Comparison of ENCODE assay signal across 1 cellular context in genomic region chr17:75783803-75784472, GRCh38.
A peak's percentile ranks its signal among the peaks of the same experiment; 100 is the strongest.
TF ChIP-seq lines count a peak whose summit lies in the region.

No MANE protein-coding gene starts in this region.

TF ChIP-seq in HepG2, 621 proteins besides CTCF, POLR2A, EP300 and RAD21 (continued from another document and continues in another):
- TF ChIP-seq, protein P1, sequence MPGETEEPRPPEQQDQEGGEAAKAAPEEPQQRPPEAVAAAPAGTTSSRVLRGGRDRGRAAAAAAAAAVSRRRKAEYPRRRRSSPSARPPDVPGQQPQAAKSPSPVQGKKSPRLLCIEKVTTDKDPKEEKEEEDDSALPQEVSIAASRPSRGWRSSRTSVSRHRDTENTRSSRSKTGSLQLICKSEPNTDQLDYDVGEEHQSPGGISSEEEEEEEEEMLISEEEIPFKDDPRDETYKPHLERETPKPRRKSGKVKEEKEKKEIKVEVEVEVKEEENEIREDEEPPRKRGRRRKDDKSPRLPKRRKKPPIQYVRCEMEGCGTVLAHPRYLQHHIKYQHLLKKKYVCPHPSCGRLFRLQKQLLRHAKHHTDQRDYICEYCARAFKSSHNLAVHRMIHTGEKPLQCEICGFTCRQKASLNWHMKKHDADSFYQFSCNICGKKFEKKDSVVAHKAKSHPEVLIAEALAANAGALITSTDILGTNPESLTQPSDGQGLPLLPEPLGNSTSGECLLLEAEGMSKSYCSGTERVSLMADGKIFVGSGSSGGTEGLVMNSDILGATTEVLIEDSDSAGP (CRISPR knock-in tag; IDR thresholded peaks at IDR 0.05; ENCODE audit: borderline replicate concordance), result no peak
- TF ChIP-seq NPAS2 (CRISPR knock-in tag; IDR thresholded peaks at IDR 0.05; ENCODE audit: borderline replicate concordance) (no peak), KLF16 (CRISPR knock-in tag; IDR thresholded peaks at IDR 0.05) (0 out of 4 replicates have a peak, but pooled peaks of 1 of the 2 experiments have one; percentile 13), MAX (IDR thresholded peaks at IDR 0.05) (peak; percentile 59), HOXA3 (CRISPR knock-in tag; IDR thresholded peaks at IDR 0.05) (no peak), CENPX (CRISPR knock-in tag; IDR thresholded peaks at IDR 0.05) (no peak), SMARCE1 (IDR thresholded peaks at IDR 0.05; ENCODE audit: borderline replicate concordance) (no peak), ZNF20 (CRISPR knock-in tag; IDR thresholded peaks at IDR 0.05) (0 out of 2 replicates have a peak, but pooled peaks have one; percentile 61), MATR3 (CRISPR knock-in tag; IDR thresholded peaks at IDR 0.05) (no peak), ZNF577 (CRISPR knock-in tag; IDR thresholded peaks at IDR 0.05; ENCODE audit: borderline replicate concordance, low read depth) (no peak), ZNF530 (CRISPR knock-in tag; IDR thresholded peaks at IDR 0.05; ENCODE audit: low read depth) (no peak), RAD51 (IDR thresholded peaks at IDR 0.05; ENCODE audit: borderline replicate concordance) (no peak), ZNF766 (CRISPR knock-in tag; IDR thresholded peaks at IDR 0.05; ENCODE audit: borderline replicate concordance) (peak; percentile 40; the same call in 1 of the 2 replicates), AHDC1 (CRISPR knock-in tag; IDR thresholded peaks at IDR 0.05; ENCODE audit: borderline replicate concordance) (no peak), XBP1 (CRISPR knock-in tag; IDR thresholded peaks at IDR 0.05) (no peak), ZSCAN9 (CRISPR knock-in tag; IDR thresholded peaks at IDR 0.05; ENCODE audit: borderline replicate concordance) (no peak), HNRNPL (IDR thresholded peaks at IDR 0.05; ENCODE audit: low read depth, low read length) (no peak), MLLT10 (CRISPR knock-in tag; IDR thresholded peaks at IDR 0.05) (0 out of 2 replicates have a peak, but pooled peaks have one; percentile 25), ISL2 (CRISPR knock-in tag; IDR thresholded peaks at IDR 0.05) (0 out of 2 replicates have a peak, but pooled peaks have one; percentile 34), CBX5 (CRISPR knock-in tag; IDR thresholded peaks at IDR 0.05; ENCODE audit: borderline replicate concordance) (no peak), SMAD1 (CRISPR knock-in tag; IDR thresholded peaks at IDR 0.05; ENCODE audit: borderline replicate concordance, low read depth) (no peak), ZNF75D (CRISPR knock-in tag; IDR thresholded peaks at IDR 0.05; ENCODE audit: borderline replicate concordance) (no peak), NFRKB (IDR thresholded peaks at IDR 0.05) (no peak), ARNT (IDR thresholded peaks at IDR 0.05) (no peak), JUN (CRISPR knock-in tag; IDR thresholded peaks at IDR 0.05) (no peak; the same call in 1 of the 2 replicates), ZNF747 (CRISPR knock-in tag; IDR thresholded peaks at IDR 0.05; ENCODE audit: borderline replicate concordance) (no peak), ZSCAN29 (CRISPR knock-in tag; conservative IDR thresholded peaks at IDR 0.05) (0 out of 2 replicates have a peak, but pooled peaks have one; percentile 28), ZNF607 (CRISPR knock-in tag; IDR thresholded peaks at IDR 0.05; ENCODE audit: borderline replicate concordance) (peak; percentile 71; the same call in 1 of the 2 replicates), ATF1 (CRISPR knock-in tag; IDR thresholded peaks at IDR 0.05) (no peak), NRL (CRISPR knock-in tag; IDR thresholded peaks at IDR 0.05; ENCODE audit: borderline replicate concordance) (no peak), SOX6 (IDR thresholded peaks at IDR 0.05) (no peak), SOX6 (CRISPR knock-in tag; IDR thresholded peaks at IDR 0.05) (peak; percentile 38; the same call in 1 of the 2 replicates)
- TF ChIP-seq, protein P2, sequence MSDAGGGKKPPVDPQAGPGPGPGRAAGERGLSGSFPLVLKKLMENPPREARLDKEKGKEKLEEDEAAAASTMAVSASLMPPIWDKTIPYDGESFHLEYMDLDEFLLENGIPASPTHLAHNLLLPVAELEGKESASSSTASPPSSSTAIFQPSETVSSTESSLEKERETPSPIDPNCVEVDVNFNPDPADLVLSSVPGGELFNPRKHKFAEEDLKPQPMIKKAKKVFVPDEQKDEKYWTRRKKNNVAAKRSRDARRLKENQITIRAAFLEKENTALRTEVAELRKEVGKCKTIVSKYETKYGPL (CRISPR knock-in tag; IDR thresholded peaks at IDR 0.05), result 0 out of 2 replicates have a peak, but pooled peaks have one; percentile 33
- TF ChIP-seq, protein P3, sequence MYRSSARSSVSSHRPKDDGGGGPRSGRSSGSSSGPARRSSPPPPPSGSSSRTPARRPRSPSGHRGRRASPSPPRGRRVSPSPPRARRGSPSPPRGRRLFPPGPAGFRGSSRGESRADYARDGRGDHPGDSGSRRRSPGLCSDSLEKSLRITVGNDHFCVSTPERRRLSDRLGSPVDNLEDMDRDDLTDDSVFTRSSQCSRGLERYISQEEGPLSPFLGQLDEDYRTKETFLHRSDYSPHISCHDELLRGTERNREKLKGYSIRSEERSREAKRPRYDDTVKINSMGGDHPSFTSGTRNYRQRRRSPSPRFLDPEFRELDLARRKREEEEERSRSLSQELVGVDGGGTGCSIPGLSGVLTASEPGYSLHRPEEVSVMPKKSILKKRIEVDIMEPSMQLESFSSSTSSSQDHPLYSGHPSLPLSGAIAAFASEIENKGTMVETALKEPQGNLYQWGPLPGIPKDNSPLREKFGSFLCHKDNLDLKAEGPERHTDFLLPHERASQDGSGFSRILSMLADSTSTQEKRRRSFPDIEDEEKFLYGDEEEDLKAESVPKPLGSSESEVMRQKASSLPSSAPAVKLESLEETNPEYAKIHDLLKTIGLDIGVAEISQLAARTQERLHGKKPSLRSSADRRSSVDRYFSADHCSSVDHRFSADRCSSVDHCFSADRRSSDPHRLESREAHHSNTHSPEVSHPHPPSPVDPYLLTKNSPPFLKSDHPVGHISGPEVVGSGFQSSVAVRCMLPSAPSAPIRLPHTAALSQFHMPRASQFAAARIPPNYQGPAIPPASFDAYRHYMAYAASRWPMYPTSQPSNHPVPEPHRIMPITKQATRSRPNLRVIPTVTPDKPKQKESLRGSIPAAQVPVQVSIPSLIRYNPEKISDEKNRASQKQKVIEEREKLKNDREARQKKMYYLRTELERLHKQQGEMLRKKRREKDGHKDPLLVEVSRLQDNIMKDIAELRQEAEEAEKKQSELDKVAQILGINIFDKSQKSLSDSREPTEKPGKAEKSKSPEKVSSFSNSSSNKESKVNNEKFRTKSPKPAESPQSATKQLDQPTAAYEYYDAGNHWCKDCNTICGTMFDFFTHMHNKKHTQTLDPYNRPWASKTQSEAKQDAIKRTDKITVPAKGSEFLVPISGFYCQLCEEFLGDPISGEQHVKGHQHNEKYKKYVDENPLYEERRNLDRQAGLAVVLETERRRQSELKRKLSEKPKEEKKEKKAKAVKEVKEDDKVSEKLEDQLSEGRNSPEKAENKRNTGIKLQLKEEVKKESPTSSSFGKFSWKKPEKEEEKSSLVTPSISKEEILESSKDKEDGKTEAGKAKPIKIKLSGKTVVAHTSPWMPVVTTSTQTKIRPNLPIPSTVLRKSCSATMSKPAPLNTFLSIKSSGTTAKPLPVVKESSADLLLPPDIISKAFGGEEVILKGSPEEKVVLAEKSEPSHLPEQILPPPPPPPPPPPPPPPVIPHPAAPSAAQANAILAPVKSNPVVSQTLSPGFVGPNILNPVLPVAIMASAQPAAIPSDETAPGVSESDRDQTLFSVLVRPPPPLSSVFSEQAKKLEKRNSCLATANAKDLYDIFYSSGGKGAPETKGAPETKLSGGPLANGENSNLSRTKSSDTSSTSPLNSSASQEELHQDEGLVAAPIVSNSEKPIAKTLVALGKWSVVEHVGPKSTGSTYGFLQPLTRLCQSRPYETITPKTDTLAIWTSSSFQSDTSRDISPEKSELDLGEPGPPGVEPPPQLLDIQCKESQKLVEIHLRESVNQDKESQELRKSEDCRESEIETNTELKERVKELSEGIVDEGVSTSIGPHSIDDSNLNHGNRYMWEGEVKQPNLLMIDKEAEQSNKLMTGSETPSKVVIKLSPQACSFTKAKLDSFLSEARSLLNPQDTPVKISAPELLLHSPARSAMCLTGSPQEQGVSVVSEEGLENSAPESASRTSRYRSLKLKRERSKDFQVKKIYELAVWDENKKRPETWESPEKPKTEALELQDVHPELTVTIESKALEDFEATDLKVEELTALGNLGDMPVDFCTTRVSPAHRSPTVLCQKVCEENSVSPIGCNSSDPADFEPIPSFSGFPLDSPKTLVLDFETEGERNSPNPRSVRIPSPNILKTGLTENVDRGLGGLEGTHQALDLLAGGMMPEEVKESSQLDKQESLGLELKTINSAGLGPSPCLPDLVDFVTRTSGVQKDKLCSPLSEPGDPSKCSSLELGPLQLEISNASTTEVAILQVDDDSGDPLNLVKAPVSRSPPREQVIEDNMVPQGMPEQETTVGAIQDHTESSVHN (CRISPR knock-in tag; IDR thresholded peaks at IDR 0.05), result peak; percentile 57; the same call in 1 of the 2 replicates
- TF ChIP-seq, protein P4, sequence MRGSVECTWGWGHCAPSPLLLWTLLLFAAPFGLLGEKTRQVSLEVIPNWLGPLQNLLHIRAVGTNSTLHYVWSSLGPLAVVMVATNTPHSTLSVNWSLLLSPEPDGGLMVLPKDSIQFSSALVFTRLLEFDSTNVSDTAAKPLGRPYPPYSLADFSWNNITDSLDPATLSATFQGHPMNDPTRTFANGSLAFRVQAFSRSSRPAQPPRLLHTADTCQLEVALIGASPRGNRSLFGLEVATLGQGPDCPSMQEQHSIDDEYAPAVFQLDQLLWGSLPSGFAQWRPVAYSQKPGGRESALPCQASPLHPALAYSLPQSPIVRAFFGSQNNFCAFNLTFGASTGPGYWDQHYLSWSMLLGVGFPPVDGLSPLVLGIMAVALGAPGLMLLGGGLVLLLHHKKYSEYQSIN (CRISPR knock-in tag; IDR thresholded peaks at IDR 0.05; ENCODE audit: borderline replicate concordance), result no peak
- TF ChIP-seq, protein P5, sequence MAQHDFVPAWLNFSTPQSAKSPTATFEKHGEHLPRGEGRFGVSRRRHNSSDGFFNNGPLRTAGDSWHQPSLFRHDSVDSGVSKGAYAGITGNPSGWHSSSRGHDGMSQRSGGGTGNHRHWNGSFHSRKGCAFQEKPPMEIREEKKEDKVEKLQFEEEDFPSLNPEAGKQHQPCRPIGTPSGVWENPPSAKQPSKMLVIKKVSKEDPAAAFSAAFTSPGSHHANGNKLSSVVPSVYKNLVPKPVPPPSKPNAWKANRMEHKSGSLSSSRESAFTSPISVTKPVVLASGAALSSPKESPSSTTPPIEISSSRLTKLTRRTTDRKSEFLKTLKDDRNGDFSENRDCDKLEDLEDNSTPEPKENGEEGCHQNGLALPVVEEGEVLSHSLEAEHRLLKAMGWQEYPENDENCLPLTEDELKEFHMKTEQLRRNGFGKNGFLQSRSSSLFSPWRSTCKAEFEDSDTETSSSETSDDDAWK (CRISPR knock-in tag; IDR thresholded peaks at IDR 0.05), result no peak
- TF ChIP-seq, protein P6, sequence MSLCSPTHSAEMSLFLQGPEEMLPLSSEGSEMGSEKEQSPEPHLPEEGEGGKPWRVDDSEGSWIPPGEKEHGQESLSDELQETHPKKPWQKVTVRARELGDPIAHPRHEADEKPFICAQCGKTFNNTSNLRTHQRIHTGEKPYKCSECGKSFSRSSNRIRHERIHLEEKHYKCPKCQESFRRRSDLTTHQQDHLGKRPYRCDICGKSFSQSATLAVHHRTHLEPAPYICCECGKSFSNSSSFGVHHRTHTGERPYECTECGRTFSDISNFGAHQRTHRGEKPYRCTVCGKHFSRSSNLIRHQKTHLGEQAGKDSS (CRISPR knock-in tag; IDR thresholded peaks at IDR 0.05; ENCODE audit: borderline replicate concordance, low read depth), result no peak
